1 cellular context compared by ENCODE assay signal in genomic region chr1:167171286-167171929, GRCh38.
TF ChIP-seq lines count a peak whose summit lies in the region.

No MANE protein-coding gene starts in this region.

TF ChIP-seq in IMR-90, 13 proteins besides CTCF, POLR2A, EP300 and RAD21:
- TF ChIP-seq MAZ (IDR thresholded peaks at IDR 0.05; ENCODE audit: borderline replicate concordance, low read depth, low read length), result no peak
- TF ChIP-seq FOS (IDR thresholded peaks at IDR 0.05; ENCODE audit: low read depth, low read length), result no peak
- TF ChIP-seq NFE2L2 (IDR thresholded peaks at IDR 0.05; ENCODE audit: low read depth, low read length), result no peak
